13 cellular contexts compared by ENCODE assay signal in genomic region chr4:25523405-25523804, GRCh38.
A peak's percentile ranks its signal among the peaks of the same experiment; 100 is the strongest.
DNase-seq lines count a peak whose midpoint lies in the region; TF ChIP-seq lines count a peak whose summit lies in the region.
"Had no signal": no experiment of that assay in that cellular context is flagged by ENCODE, and none has a peak within 500 bp of the region (broad histone marks: within the 10 kb centered on the region; RNA-seq: fewer than 3 reads in every experiment).

No MANE protein-coding gene starts in this region.

- no peak for TF ChIP-seq CTCF in fibroblast of pulmonary artery (IDR thresholded peaks at IDR 0.05; ENCODE audit: low read length, missing control alignments)

- DNase-seq in HCEC 1CT (peak; percentile 1), SK-MEL-5 (ENCODE audit: low read depth, low spot score) (peak; percentile 24), fibroblast of pulmonary artery (ENCODE audit: low read depth) (peak; percentile 15), renal cortical epithelial cell (ENCODE audit: low read depth) (peak; percentile 75), NCI-H526 treated with DMSO at 0.1 percent for 48 hours (lab: John Stamatoyannopoulos, UW) (no peak), NCI-H187 treated with DMSO at 0.1 percent for 48 hours (lab: John Stamatoyannopoulos, UW) (no peak), NCI-H345 treated with DMSO at 0.1 percent for 48 hours (lab: John Stamatoyannopoulos, UW; ENCODE audit: unreplicated experiment) (no peak)
- DNase-seq: Karpas-422, NCI-H1436, NCI-H226, NCI-H748 treated with DMSO at 0.1 percent for 48 hours, SIG-M5, SW 1271 had no signal

- H3K4me3 ChIP-seq in fibroblast of pulmonary artery (replicated peaks; ENCODE audit: low read depth, low read length): no peak overlapping the region

- in situ Hi-C loops in SK-MEL-5 (cut with HindIII; ENCODE audit: low pct_unique_long_range_greater_than_20kb, low sequenced_read_pairs): no loop called here

Comparison
In these comparisons a context has a peak if more than half of its experiments do, and no peak if none do; other contexts are left out.
1. DNase-seq: peak in HCEC 1CT (single experiment), SK-MEL-5 (single experiment), fibroblast of pulmonary artery (single experiment) and renal cortical epithelial cell (single experiment); none in NCI-H526 treated with DMSO at 0.1 percent for 48 hours (single experiment), NCI-H187 treated with DMSO at 0.1 percent for 48 hours (single experiment) and NCI-H345 treated with DMSO at 0.1 percent for 48 hours (single experiment).